In genomic region chr17:47273245-47273644, GRCh38 we compare ENCODE assay signal across 20 cellular contexts. TPM values are rescaled to one million over a fixed set of nuclear protein-coding genes. Genes with fewer than 3 reads are reported as not detected.
DNase-seq lines count a peak whose midpoint lies in the region; ATAC-seq, FAIRE-seq and TF ChIP-seq lines count a peak whose summit lies in the region.
"Had no signal": no experiment of that assay in that cellular context is flagged by ENCODE, and none has a peak within 500 bp of the region (broad histone marks: within the 10 kb centered on the region; RNA-seq: fewer than 3 reads in every experiment).

No MANE protein-coding gene starts in this region.

- H3K4me3 ChIP-seq in A549, result no peak overlapping the region
- H3K4me3 ChIP-seq in kidney (ENCODE audit: low read length in 2 of 2), result no peak overlapping the region
- H3K4me3 ChIP-seq in stomach smooth muscle (ENCODE audit: low read length in 2 of 2), result no peak overlapping the region
- H3K4me3 ChIP-seq: PC-9, SJCRH30 had no signal

- no peak for FAIRE-seq in A549 (lab: Jason Lieb, UNC)
- no peak for FAIRE-seq in kidney (lab: Jason Lieb, UNC)
- FAIRE-seq: A204.1, H54 had no signal

- WGBS in A549 (ENCODE audit: missing lambda C conversion rate), result 45% methylated on average over 2 of the region's 2 CpGs

- H3K9me3 ChIP-seq in A549 (peaks cover 8% of the 10 kb centered on the region), kidney (ENCODE audit: control insufficient read depth in 1 of 2, low read length in 2 of 2) (no peaks in the 10 kb centered on the region), stomach smooth muscle (ENCODE audit: control insufficient read depth in 2 of 2, low read length in 2 of 2) (no peaks in the 10 kb centered on the region)
- H3K9me3 ChIP-seq: SJCRH30 had no signal

- POLR2A ChIA-PET in A549 (lab: Yijun Ruan, JAX), result interaction anchor here (0.6 to 0.7 kb wide), 2 partner anchors 12 to 1055 kb away, joined by 4 to 14 read pairs; no protein-coding TSS in a partner anchor

- TF ChIP-seq EP300 in A549 (IDR thresholded peaks at IDR 0.05), result no peak

- H3K36me3 ChIP-seq in kidney (ENCODE audit: control insufficient read depth in 1 of 2, insufficient read depth in 2 of 2, low read length in 2 of 2) (no peaks in the 10 kb centered on the region), stomach smooth muscle (ENCODE audit: control insufficient read depth in 2 of 2, insufficient read depth in 2 of 2, low read length in 2 of 2) (no peaks in the 10 kb centered on the region)
- H3K36me3 ChIP-seq: SJCRH30 had no signal

- no peak for ATAC-seq in A549

- H3K27ac ChIP-seq in A549 (no peak overlapping the region), kidney (ENCODE audit: low read depth in 2 of 2, low read length in 2 of 2) (peak overlapping the region; percentile 2 to 23), stomach smooth muscle (ENCODE audit: low read length) (peak overlapping the region; percentile 98)
- H3K27ac ChIP-seq: PC-9, SJCRH30 had no signal

- CTCF ChIA-PET in A549 (lab: Yijun Ruan, JAX), result interaction anchor here (0.8 to 1.5 kb wide), 2 partner anchors 17 to 42 kb away, joined by 3 to 4 read pairs; no protein-coding TSS in a partner anchor

- TF ChIP-seq CTCF in A549 (IDR thresholded peaks at IDR 0.05) (no peak), kidney (IDR thresholded peaks at IDR 0.05; ENCODE audit: borderline replicate concordance, extremely low read depth, insufficient read depth) (no peak)

- no peak for TF ChIP-seq POLR2A in A549 (IDR thresholded peaks at IDR 0.05; ENCODE audit: low read length)

- no peak for TF ChIP-seq RAD21 in A549 (conservative IDR thresholded peaks at IDR 0.05 in 1 of 2, IDR thresholded peaks at IDR 0.05 in 1 of 2)

- no peak overlapping the region for H3K9ac ChIP-seq in kidney (ENCODE audit: low read length in 2 of 2)
- H3K9ac ChIP-seq in stomach smooth muscle (ENCODE audit: low read length in 2 of 2), result no peak overlapping the region

- no peak overlapping the region for H3K4me2 ChIP-seq in A549
- H3K4me2 ChIP-seq: PC-9 had no signal

- DNase-seq in A549 (ENCODE audit: low read depth in 1 of 2, low spot score in 1 of 2) (no peak), RPMI8226 (peak; percentile 31), kidney (no peak), mucosa of gallbladder (ENCODE audit: low spot score) (no peak), AG20443 (ENCODE audit: low spot score) (no peak), DMS 273 treated with DMSO at 0.1 percent for 48 hours (lab: John Stamatoyannopoulos, UW) (no peak), globus pallidus (ENCODE audit: low spot score) (no peak)
- DNase-seq: C1 segment of cervical spinal cord; CD8-positive, alpha-beta memory T cell; DMS79; NCI-H1417 treated with DMSO at 0.1 percent for 48 hours; NCI-H187 treated with DMSO at 0.1 percent for 48 hours; NCI-H2227 treated with DMSO at 0.1 percent for 48 hours; NCI-H524; NCI-H82; SJCRH30 had no signal

- H3K4me1 ChIP-seq in A549 (peaks cover 8% of the 10 kb centered on the region; the same call in 2 of the 3 replicates), kidney (ENCODE audit: control insufficient read depth in 1 of 2, insufficient read depth in 1 of 2, low read depth in 1 of 2, low read length in 2 of 2) (peaks cover 36 to 47% of the 10 kb centered on the region in 2 donors), stomach smooth muscle (ENCODE audit: control insufficient read depth, insufficient read depth, low read length) (peaks cover 46% of the 10 kb centered on the region)

- H3K27me3 ChIP-seq in stomach smooth muscle (ENCODE audit: control insufficient read depth in 1 of 2, insufficient read depth in 2 of 2, low read length in 2 of 2), result no peaks in the 10 kb centered on the region
- H3K27me3 ChIP-seq: SJCRH30 had no signal

- intact Hi-C loops in kidney (cut with DNase I), result no loop called here

TF ChIP-seq in A549, 52 proteins besides CTCF, POLR2A, EP300 and RAD21:
- TF ChIP-seq ZNF302 (CRISPR knock-in tag; IDR thresholded peaks at IDR 0.05) (no peak), MAFK (IDR thresholded peaks at IDR 0.05; ENCODE audit: partially characterized antibody) (peak; percentile 76), POLR2AphosphoS2 (conservative IDR thresholded peaks at IDR 0.05; ENCODE audit: low read length) (no peak)

RNA-seq across cellular contexts. Expression of gene ITGB3, which starts 19.6 kb away (rescaled TPM):
- polyA plus RNA-seq in A549 (2011; rRNA removed) (0.34 and 0.90 TPM in 2 replicates), A549 (2017; fragmentation: RNase III; extraction: RNeasy Plus Mini Kit Qiagen cat#74134 plus additional on column Dnase treatment) (3.7 to 6.2 TPM (median 5.0 TPM) in 3 replicates), kidney (ENCODE audit: insufficient read depth, low read depth, low replicate concordance) (7.1 TPM)
- polyA plus RNA-seq in A549 (2012; cell fraction: cytosol; rRNA removed), result 0.15 and 0.32 TPM in 2 replicates
- 0.18 and 0.29 TPM in 2 replicates for polyA plus RNA-seq in A549 (2012; cell fraction: nucleus; rRNA removed)
- polyA minus RNA-seq in A549 (2011; rRNA and poly(A)+ RNA removed), result 1.7 and 2.6 TPM in 2 replicates
- total RNA-seq in kidney (88.8 TPM), mucosa of gallbladder (10.6 TPM)
- polyA plus RNA-seq: CD8-positive, alpha-beta memory T cell had no signal

RNA-seq across cellular contexts. Expression of gene EFCAB13, which starts 50.5 kb away (rescaled TPM):
- polyA plus RNA-seq in A549 (2011; rRNA removed) (4.1 and 6.0 TPM in 2 replicates), A549 (2017; fragmentation: RNase III; extraction: RNeasy Plus Mini Kit Qiagen cat#74134 plus additional on column Dnase treatment) (2.9 to 4.2 TPM (median 3.2 TPM) in 3 replicates), kidney (ENCODE audit: insufficient read depth, low read depth, low replicate concordance) (2.2 TPM)
- polyA plus RNA-seq in A549 (2012; cell fraction: cytosol; rRNA removed), result 0.79 and 1.2 TPM in 2 replicates
- polyA plus RNA-seq in A549 (2012; cell fraction: nucleus; rRNA removed), result 0.36 and 0.73 TPM in 2 replicates
- polyA minus RNA-seq in A549 (2011; rRNA and poly(A)+ RNA removed), result 0.74 and 2.2 TPM in 2 replicates
- total RNA-seq in kidney (18.8 TPM), mucosa of gallbladder (10.6 TPM)

Comparison
In these comparisons a context has a peak if more than half of its experiments do, and no peak if none do; other contexts are left out.
1. H3K27ac ChIP-seq: peak in kidney (2 of 2) and stomach smooth muscle (single experiment); none in A549 (0 of 2).